Comparison of ENCODE assay signal across 10 cellular contexts in the genomic region with DNA sequence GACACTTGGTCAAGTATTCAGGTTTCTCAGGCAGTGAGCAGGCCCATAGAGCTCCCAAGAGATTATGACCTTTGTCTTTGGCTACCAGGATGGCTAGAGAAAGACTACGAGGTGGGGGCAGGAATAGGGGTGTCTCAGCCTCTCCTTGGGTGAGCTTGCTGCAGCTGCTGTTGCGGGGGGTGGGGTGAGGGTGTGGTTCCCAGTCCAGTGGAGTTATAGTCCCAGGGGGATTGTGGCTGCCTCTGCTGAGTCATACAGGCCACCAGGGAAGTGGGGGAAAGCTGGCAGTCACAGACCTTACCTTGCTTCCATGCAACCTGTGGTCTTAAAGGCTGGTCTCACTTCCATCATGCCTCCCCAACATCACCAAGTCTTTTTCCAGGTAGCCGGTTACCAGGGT.
DNase-seq lines count a peak whose midpoint lies in the region; ATAC-seq and TF ChIP-seq lines count a peak whose summit lies in the region.
"Had no signal": no experiment of that assay in that cellular context is flagged by ENCODE, and none has a peak within 500 bp of the region (broad histone marks: within the 10 kb centered on the region; RNA-seq: fewer than 3 reads in every experiment).

No MANE protein-coding gene starts in this region.

- in situ Hi-C loops in astrocyte of the spinal cord (cut with HindIII; ENCODE audit: low sequenced_read_pairs) = no loop called here

- DNase-seq in DMS153 (lab: John Stamatoyannopoulos, UW) = peak; percentile 4
- DNase-seq in astrocyte of the spinal cord (ENCODE audit: low read depth, low spot score) = peak; percentile 23
- no peak for DNase-seq in activated CD4-positive, alpha-beta T cell treated with anti-CD3 and anti-CD28 coated beads, Interleukin-2, amount 50 U/mL, for 1 hour
- DNase-seq in SKM-1 treated with dmso at 0.1 percent for 144 hours (lab: John Stamatoyannopoulos, UW; ENCODE audit: unreplicated experiment) = no peak
- no peak for DNase-seq in AG08395 (ENCODE audit: low spot score)
- DNase-seq: foreskin melanocyte, SHP77 treated with DMSO at 0.1 percent for 48 hours had no signal

- ATAC-seq in GM19463 (IDR thresholded peaks at IDR 0.05; ENCODE audit: unreplicated experiment) (peak; percentile 73), HG03342 (IDR thresholded peaks at IDR 0.05; ENCODE audit: unreplicated experiment) (peak; percentile 70), HG03280 (IDR thresholded peaks at IDR 0.05; ENCODE audit: unreplicated experiment) (no peak)

- no peak for TF ChIP-seq CTCF in astrocyte of the spinal cord (IDR thresholded peaks at IDR 0.05; ENCODE audit: low read depth, low read length)

- no peak overlapping the region for H3K4me3 ChIP-seq in astrocyte of the spinal cord (ENCODE audit: low read depth, low read length)

Comparison
In these comparisons a context has a peak if more than half of its experiments do, and no peak if none do; other contexts are left out.
1. DNase-seq: peak in DMS153 (single experiment) and astrocyte of the spinal cord (single experiment); none in activated CD4-positive, alpha-beta T cell treated with anti-CD3 and anti-CD28 coated beads, Interleukin-2, amount 50 U/mL, for 1 hour (single experiment), SKM-1 treated with dmso at 0.1 percent for 144 hours (single experiment) and AG08395 (single experiment).